In the genomic region with DNA sequence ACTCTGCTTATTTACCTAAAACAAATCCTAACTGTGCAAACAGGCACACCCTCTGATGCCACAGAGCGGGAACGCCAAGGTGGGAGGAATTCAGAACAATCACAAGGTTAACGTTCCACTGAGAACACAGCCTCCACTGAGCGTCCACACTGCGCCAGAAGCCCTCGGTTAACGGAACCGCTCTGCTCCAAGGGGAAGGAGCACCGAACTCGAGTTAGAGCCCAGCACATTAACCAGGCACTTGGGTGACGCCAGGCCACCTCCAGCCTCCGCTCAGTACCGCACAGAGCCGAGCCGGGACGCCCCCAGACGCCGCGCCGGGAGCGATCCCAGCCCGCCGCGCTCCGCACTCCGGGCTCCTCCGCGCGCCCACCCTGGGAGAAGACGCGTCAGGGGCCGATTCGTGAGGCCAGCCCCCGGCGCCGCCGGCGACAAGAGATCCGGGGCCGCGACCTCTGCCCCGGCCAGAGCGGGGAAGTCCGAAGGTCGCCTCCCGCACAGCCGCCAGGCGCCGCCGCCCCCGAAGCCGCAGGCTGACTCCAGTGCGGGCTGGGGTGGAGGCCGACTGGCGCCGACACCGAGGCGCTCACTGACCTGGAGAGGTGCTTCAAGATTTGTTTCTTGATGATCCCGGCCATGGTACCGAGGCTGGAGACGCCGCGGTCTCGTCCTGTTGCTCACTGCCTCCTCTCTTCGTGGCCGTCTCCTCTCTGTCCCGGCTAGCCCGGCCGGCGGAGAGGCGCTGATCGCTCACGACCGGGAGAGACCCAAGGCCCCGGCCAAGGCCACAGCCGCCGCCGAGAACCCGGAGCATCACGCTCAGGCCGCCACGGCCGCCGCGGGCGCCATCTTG, we compare ENCODE assay signal across 1 cellular context.
TF ChIP-seq lines count a peak whose summit lies in the region.

No MANE protein-coding gene starts in this region.

TF ChIP-seq in HepG2, 621 proteins besides CTCF, POLR2A, EP300 and RAD21 (continued from another document and continues in another):
- no peak for TF ChIP-seq ZBTB4 (CRISPR knock-in tag; IDR thresholded peaks at IDR 0.05; ENCODE audit: borderline replicate concordance)
- no peak for TF ChIP-seq HNRNPUL1 (IDR thresholded peaks at IDR 0.05; ENCODE audit: low read depth, low read length)
- peak; percentile 40; the same call in 1 of the 2 replicates for TF ChIP-seq POLR2AphosphoS2 (IDR thresholded peaks at IDR 0.05; ENCODE audit: low read depth, low read length)
- no peak for TF ChIP-seq ZBTB33 (CRISPR knock-in tag; IDR thresholded peaks at IDR 0.05)
- no peak; the same call in 1 of the 2 replicates for TF ChIP-seq ZBTB10 (CRISPR knock-in tag; IDR thresholded peaks at IDR 0.05; ENCODE audit: borderline replicate concordance)
- peak; percentile 98 for TF ChIP-seq HMG20B (CRISPR knock-in tag; conservative IDR thresholded peaks at IDR 0.05)
- peak; percentile 6; the same call in 1 of the 2 replicates for TF ChIP-seq ZNF691 (CRISPR knock-in tag; IDR thresholded peaks at IDR 0.05; ENCODE audit: borderline replicate concordance, low read depth)
- 0 out of 2 replicates have a peak, but pooled peaks have one; percentile 6 for TF ChIP-seq ZNF281 (CRISPR knock-in tag; IDR thresholded peaks at IDR 0.05; ENCODE audit: borderline replicate concordance)
- 0 out of 2 replicates have a peak, but pooled peaks have one; percentile 50 for TF ChIP-seq ZNF33A (CRISPR knock-in tag; IDR thresholded peaks at IDR 0.05; ENCODE audit: borderline replicate concordance)
- TF ChIP-seq ZNF326 (CRISPR knock-in tag; IDR thresholded peaks at IDR 0.05; ENCODE audit: borderline replicate concordance), result no peak
- TF ChIP-seq MAFK (conservative IDR thresholded peaks at IDR 0.05 in 1 of 2, IDR thresholded peaks at IDR 0.05 in 1 of 2; ENCODE audit: low read length in 2 of 2), result no peak
- no peak for TF ChIP-seq ZNF34 (CRISPR knock-in tag; IDR thresholded peaks at IDR 0.05; ENCODE audit: borderline replicate concordance)
- no peak for TF ChIP-seq SATB2 (CRISPR knock-in tag; IDR thresholded peaks at IDR 0.05)
- TF ChIP-seq ZNF138 (CRISPR knock-in tag; IDR thresholded peaks at IDR 0.05; ENCODE audit: low read depth), result no peak
- TF ChIP-seq, protein P1, sequence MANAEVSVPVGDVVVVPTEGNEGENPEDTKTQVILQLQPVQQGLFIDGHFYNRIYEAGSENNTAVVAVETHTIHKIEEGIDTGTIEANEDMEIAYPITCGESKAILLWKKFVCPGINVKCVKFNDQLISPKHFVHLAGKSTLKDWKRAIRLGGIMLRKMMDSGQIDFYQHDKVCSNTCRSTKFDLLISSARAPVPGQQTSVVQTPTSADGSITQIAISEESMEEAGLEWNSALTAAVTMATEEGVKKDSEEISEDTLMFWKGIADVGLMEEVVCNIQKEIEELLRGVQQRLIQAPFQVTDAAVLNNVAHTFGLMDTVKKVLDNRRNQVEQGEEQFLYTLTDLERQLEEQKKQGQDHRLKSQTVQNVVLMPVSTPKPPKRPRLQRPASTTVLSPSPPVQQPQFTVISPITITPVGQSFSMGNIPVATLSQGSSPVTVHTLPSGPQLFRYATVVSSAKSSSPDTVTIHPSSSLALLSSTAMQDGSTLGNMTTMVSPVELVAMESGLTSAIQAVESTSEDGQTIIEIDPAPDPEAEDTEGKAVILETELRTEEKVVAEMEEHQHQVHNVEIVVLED (CRISPR knock-in tag; IDR thresholded peaks at IDR 0.05; ENCODE audit: borderline replicate concordance), result no peak; the same call in none of the 2 replicates
- peak; percentile 10; the same call in 1 of the 2 replicates for TF ChIP-seq PITX1 (CRISPR knock-in tag; IDR thresholded peaks at IDR 0.05)
- peak; percentile 76; the same call in 1 of the 2 replicates for TF ChIP-seq ZNF550 (CRISPR knock-in tag; IDR thresholded peaks at IDR 0.05; ENCODE audit: borderline replicate concordance)
- TF ChIP-seq YEATS4 (CRISPR knock-in tag; IDR thresholded peaks at IDR 0.05; ENCODE audit: borderline replicate concordance), result peak; percentile 79; the same call in 1 of the 2 replicates
- no peak; the same call in 1 of the 2 replicates for TF ChIP-seq ZNF484 (CRISPR knock-in tag; IDR thresholded peaks at IDR 0.05; ENCODE audit: borderline replicate concordance, low read depth)
- TF ChIP-seq, protein P2, sequence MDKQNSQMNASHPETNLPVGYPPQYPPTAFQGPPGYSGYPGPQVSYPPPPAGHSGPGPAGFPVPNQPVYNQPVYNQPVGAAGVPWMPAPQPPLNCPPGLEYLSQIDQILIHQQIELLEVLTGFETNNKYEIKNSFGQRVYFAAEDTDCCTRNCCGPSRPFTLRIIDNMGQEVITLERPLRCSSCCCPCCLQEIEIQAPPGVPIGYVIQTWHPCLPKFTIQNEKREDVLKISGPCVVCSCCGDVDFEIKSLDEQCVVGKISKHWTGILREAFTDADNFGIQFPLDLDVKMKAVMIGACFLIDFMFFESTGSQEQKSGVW (CRISPR knock-in tag; IDR thresholded peaks at IDR 0.05; ENCODE audit: borderline replicate concordance), result no peak
- no peak for TF ChIP-seq NFRKB (IDR thresholded peaks at IDR 0.05)
- TF ChIP-seq MXI1 (IDR thresholded peaks at IDR 0.05; ENCODE audit: borderline replicate concordance, low read depth, low read length), result 0 out of 3 replicates have a peak, but pooled peaks have one; percentile 16
- TF ChIP-seq ZNF121 (CRISPR knock-in tag; IDR thresholded peaks at IDR 0.05), result 0 out of 2 replicates have a peak, but pooled peaks have one; percentile 23
- TF ChIP-seq AGO2 (optimal IDR thresholded peaks at IDR 0.05; ENCODE audit: low read depth, low read length), result peak; percentile 90
- no peak for TF ChIP-seq HOXA5 (CRISPR knock-in tag; IDR thresholded peaks at IDR 0.05)
- no peak for TF ChIP-seq AKNA (CRISPR knock-in tag; IDR thresholded peaks at IDR 0.05; ENCODE audit: borderline replicate concordance)
- TF ChIP-seq REL (CRISPR knock-in tag; conservative IDR thresholded peaks at IDR 0.05), result no peak
- TF ChIP-seq MEIS1 (CRISPR knock-in tag; IDR thresholded peaks at IDR 0.05; ENCODE audit: borderline replicate concordance), result 0 out of 2 replicates have a peak, but pooled peaks have one; percentile 68
- TF ChIP-seq ZNF816 (CRISPR knock-in tag; IDR thresholded peaks at IDR 0.05; ENCODE audit: borderline replicate concordance), result no peak
- no peak for TF ChIP-seq ZNF230 (CRISPR knock-in tag; IDR thresholded peaks at IDR 0.05)
- no peak for TF ChIP-seq BRD4 (CRISPR knock-in tag; IDR thresholded peaks at IDR 0.05)
